In the genomic region with DNA sequence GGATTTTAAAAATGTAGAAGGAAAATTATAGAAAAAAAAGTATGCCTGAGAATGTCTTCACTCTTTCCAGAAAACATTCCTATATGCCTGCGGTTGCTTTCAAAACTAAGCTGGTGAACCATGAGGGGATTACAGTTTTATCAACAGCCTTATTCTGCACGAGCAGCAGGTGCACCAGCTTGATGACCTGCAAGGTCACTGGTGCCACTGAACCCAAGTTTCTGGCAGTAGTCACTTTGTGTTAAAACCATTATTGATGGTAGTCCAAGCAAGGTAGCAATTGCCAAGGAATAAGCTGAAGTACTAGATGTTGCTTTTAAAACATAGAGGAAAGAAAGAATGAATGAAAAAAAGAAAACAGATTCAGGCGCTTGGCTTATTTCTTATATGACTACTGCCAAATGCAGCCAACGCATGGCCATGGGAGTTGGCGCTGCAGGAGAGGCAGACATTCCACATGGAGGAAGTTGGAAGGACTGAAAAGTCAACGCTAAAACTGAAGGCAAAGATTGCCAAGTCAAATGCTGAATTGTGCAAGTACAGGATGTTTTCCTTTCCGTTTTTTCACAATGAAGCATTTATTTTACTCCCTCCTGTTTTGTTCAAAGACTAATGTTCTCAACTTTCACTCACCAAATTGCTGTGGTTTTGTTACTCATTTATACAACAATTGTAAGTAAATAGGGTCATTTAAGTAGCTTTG, we compare ENCODE assay signal across 10 cellular contexts.
DNase-seq lines count a peak whose midpoint lies in the region; ATAC-seq and TF ChIP-seq lines count a peak whose summit lies in the region.
"Had no signal": no experiment of that assay in that cellular context is flagged by ENCODE, and none has a peak within 500 bp of the region (broad histone marks: within the 10 kb centered on the region; RNA-seq: fewer than 3 reads in every experiment).

No MANE protein-coding gene starts in this region.

- intact Hi-C loops in prostate gland (cut with DNase I) = no loop called here

- 40% methylated on average over 7 of the region's 7 CpGs for WGBS in prostate gland

- no peak overlapping the region for H3K27ac ChIP-seq in prostate gland
- H3K27ac ChIP-seq: testis had no signal

- H3K9me3 ChIP-seq in prostate gland = no peaks in the 10 kb centered on the region
- H3K9me3 ChIP-seq: testis had no signal

- no peak for TF ChIP-seq CTCF in prostate gland (IDR thresholded peaks at IDR 0.05)

- H3K36me3 ChIP-seq in prostate gland = no peaks in the 10 kb centered on the region

- ATAC-seq in GM19455 (IDR thresholded peaks at IDR 0.05; ENCODE audit: unreplicated experiment) (no peak), HG02840 (IDR thresholded peaks at IDR 0.05; ENCODE audit: low FRiP score, unreplicated experiment) (no peak)

- DNase-seq in LHCN-M2 (ENCODE audit: low read depth) = peak; percentile 70
- DNase-seq in astrocyte of the hippocampus (ENCODE audit: low read depth, low spot score) = peak; percentile 55
- peak; percentile 26 for DNase-seq in foreskin melanocyte
- peak; percentile 18 for DNase-seq in prostate gland (ENCODE audit: low spot score)
- DNase-seq in germinal center (ENCODE audit: low spot score) = no peak
- DNase-seq in DMS53 (lab: John Stamatoyannopoulos, UW) = no peak
- DNase-seq: activated T-cell treated with anti-CD3 and anti-CD28 coated beads for 4 hours, testis had no signal

- H3K4me1 ChIP-seq in prostate gland (replicated peaks) = no peaks in the 10 kb centered on the region
- H3K4me1 ChIP-seq: testis had no signal

- H3K27me3 ChIP-seq in prostate gland (replicated peaks; ENCODE audit: insufficient read depth) = no peaks in the 10 kb centered on the region
- H3K27me3 ChIP-seq: testis had no signal

- H3K4me3 ChIP-seq in prostate gland = no peak overlapping the region
- H3K4me3 ChIP-seq: testis had no signal

- no peak for TF ChIP-seq POLR2A in prostate gland (IDR thresholded peaks at IDR 0.05)

Comparison
In these comparisons a context has a peak if more than half of its experiments do, and no peak if none do; other contexts are left out.
1. DNase-seq: peak in LHCN-M2 (single experiment), astrocyte of the hippocampus (single experiment), foreskin melanocyte (single experiment) and prostate gland (single experiment); none in germinal center (single experiment) and DMS53 (single experiment).